8 cellular contexts compared by ENCODE assay signal in the genomic region with DNA sequence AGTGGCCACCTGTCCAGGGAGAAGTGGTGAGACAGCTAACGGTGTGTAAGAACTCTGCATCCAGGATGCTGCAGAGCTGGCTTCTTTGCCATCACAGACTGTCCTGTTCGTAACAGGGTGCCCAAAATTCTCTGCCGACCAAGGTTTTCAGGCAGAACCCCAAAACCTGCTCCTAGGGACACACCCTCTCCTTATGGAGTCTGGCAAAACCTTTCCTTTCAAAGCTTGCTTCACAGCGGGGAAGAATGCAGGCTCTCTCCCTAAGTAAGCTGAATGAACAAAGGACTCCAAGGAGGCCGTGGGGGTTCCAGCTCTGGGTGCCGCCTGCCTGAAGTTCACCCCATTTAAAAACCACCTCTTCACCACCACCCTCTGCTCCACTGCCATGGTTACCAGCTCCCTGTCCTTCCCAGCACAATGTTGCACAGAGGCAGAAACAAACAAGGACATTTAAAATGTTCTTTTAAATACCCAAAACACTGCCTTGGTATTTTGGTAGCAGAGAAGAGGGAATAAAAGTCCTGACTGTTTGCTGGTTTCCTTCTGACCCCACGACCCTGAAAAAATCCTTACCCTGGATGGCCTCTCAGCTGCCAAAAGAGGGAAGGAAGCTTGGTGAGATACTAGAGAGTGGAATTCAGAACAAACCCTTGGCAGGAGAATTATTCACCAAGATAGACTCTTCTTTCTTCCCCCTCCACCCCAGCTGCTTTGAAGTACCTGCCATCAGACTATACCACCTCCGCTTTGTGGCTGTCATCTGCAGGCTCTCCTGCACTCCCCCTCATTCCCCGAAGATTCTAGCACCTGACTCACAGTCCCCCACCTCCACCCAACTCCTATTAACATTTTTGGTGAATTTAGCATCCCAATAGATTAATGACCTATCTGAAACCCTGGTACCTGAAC.
A peak's percentile ranks its signal among the peaks of the same experiment; 100 is the strongest.
DNase-seq lines count a peak whose midpoint lies in the region; TF ChIP-seq lines count a peak whose summit lies in the region.

No MANE protein-coding gene starts in this region.

- TF ChIP-seq CTCF in choroid plexus epithelial cell (conservative IDR thresholded peaks at IDR 0.05; ENCODE audit: low read depth, low read length) = no peak

- H3K9me3 ChIP-seq in stomach smooth muscle (ENCODE audit: control insufficient read depth in 2 of 2, low read length in 2 of 2) = no peaks in the 10 kb centered on the region

- H3K9ac ChIP-seq in stomach smooth muscle (ENCODE audit: low read length in 2 of 2) = peak overlapping the region; percentile 86 to 100

- H3K27ac ChIP-seq in stomach smooth muscle (ENCODE audit: low read length) = peak overlapping the region; percentile 100

- H3K27me3 ChIP-seq in stomach smooth muscle (ENCODE audit: control insufficient read depth in 1 of 2, insufficient read depth in 2 of 2, low read length in 2 of 2) = no peaks in the 10 kb centered on the region

- H3K4me1 ChIP-seq in stomach smooth muscle (ENCODE audit: control insufficient read depth, insufficient read depth, low read length) = peaks cover 41% of the 10 kb centered on the region

- DNase-seq in NCI-H2081 (lab: John Stamatoyannopoulos, UW) = peak; percentile 65 to 74
- no peak for DNase-seq in NCI-H2081 treated with DMSO at 0.1 percent for 48 hours (lab: John Stamatoyannopoulos, UW)
- peak in 3 of 5 donors; percentile 31 to 39 (median 34) for DNase-seq in T-helper 1 cell
- peak; percentile 75 for DNase-seq in choroid plexus epithelial cell (ENCODE audit: low read depth)
- peak; percentile 63 for DNase-seq in midbrain (lab: John Stamatoyannopoulos, UW)
- no peak for DNase-seq in ecto neural progenitor cell (ENCODE audit: low spot score)
- DNase-seq in NOMO-1 treated with dmso at 0.1 percent for 144 hours (lab: John Stamatoyannopoulos, UW; ENCODE audit: unreplicated experiment) = no peak

- H3K4me3 ChIP-seq in choroid plexus epithelial cell (ENCODE audit: low read depth, low read length) (no peak overlapping the region), stomach smooth muscle (ENCODE audit: low read length in 2 of 2) (peak overlapping the region; percentile 80 to 88)

- H3K36me3 ChIP-seq in stomach smooth muscle (ENCODE audit: control insufficient read depth in 2 of 2, insufficient read depth in 2 of 2, low read length in 2 of 2) = no peaks in the 10 kb centered on the region

Comparison
In these comparisons a context has a peak if more than half of its experiments do, and no peak if none do; other contexts are left out.
1. DNase-seq: peak in NCI-H2081 (2 of 2), T-helper 1 cell (3 of 5), choroid plexus epithelial cell (single experiment) and midbrain (single experiment); none in NCI-H2081 treated with DMSO at 0.1 percent for 48 hours (single experiment), ecto neural progenitor cell (single experiment) and NOMO-1 treated with dmso at 0.1 percent for 144 hours (single experiment).